ENCODE assay signal across 16 cellular contexts in genomic region chrX:44580466-44580865, GRCh38.
A peak's percentile ranks its signal among the peaks of the same experiment; 100 is the strongest.
DNase-seq lines count a peak whose midpoint lies in the region; ATAC-seq and TF ChIP-seq lines count a peak whose summit lies in the region.
"Had no signal": no experiment of that assay in that cellular context is flagged by ENCODE, and none has a peak within 500 bp of the region (broad histone marks: within the 10 kb centered on the region; RNA-seq: fewer than 3 reads in every experiment).

No MANE protein-coding gene starts in this region.

- no peak overlapping the region for H3K9ac ChIP-seq in adipocyte (ENCODE audit: low read length)

- no peak overlapping the region for H3K4me3 ChIP-seq in adipocyte (ENCODE audit: low read length)
- no peak overlapping the region for H3K4me3 ChIP-seq in fibroblast of pulmonary artery (replicated peaks; ENCODE audit: low read depth, low read length)
- H3K4me3 ChIP-seq: gastroesophageal sphincter, pancreas had no signal

- H3K27me3 ChIP-seq in adipocyte (replicated peaks; ENCODE audit: control insufficient read depth, insufficient read depth, low read length) = no peaks in the 10 kb centered on the region
- H3K27me3 ChIP-seq: gastroesophageal sphincter, pancreas had no signal

- H3K4me1 ChIP-seq in adipocyte (ENCODE audit: control insufficient read depth, insufficient read depth, low read length) = no peaks in the 10 kb centered on the region
- H3K4me1 ChIP-seq: gastroesophageal sphincter, pancreas had no signal

- H3K9me3 ChIP-seq in adipocyte (ENCODE audit: control insufficient read depth, low read length) = no peaks in the 10 kb centered on the region
- H3K9me3 ChIP-seq: gastroesophageal sphincter, pancreas had no signal

- DNase-seq in SIG-M5 treated with dmso at 0.1 percent for 504 hours (lab: John Stamatoyannopoulos, UW; ENCODE audit: unreplicated experiment) (peak; percentile 17), SIG-M5 (lab: John Stamatoyannopoulos, UW) (no peak), adipocyte (ENCODE audit: low read depth) (peak; percentile 69), fibroblast of pulmonary artery (ENCODE audit: low read depth) (peak; percentile 55), stromal cell of bone marrow (ENCODE audit: low read depth) (peak; percentile 2), NCI-H526 (lab: John Stamatoyannopoulos, UW) (no peak)
- DNase-seq: activated CD8-positive, alpha-beta memory T cell treated with anti-CD3 and anti-CD28 coated beads, Interleukin-2, amount 50 U/mL, for 48 hours; immature natural killer cell; NCI-H1092 treated with DMSO at 0.1 percent for 48 hours; pancreas; stimulated activated CD4-positive, alpha-beta T cell treated with anti-CD3 and anti-CD28 coated beads, Interleukin-12 subunit alpha, Interleukin-12 subunit beta, amount 100 ng/mL, for 4 hours; substantia nigra; T-helper 17 cell had no signal

- ATAC-seq in GM21619 (IDR thresholded peaks at IDR 0.05; ENCODE audit: unreplicated experiment) = no peak
- no peak for ATAC-seq in GM18519 (IDR thresholded peaks at IDR 0.05; ENCODE audit: low FRiP score, unreplicated experiment)
- ATAC-seq: gastroesophageal sphincter, pancreas, T-helper 17 cell had no signal

- no peaks in the 10 kb centered on the region for H3K36me3 ChIP-seq in adipocyte (ENCODE audit: control insufficient read depth, insufficient read depth, low read length, severe bottlenecking)
- H3K36me3 ChIP-seq: gastroesophageal sphincter, pancreas had no signal

- TF ChIP-seq CTCF in fibroblast of pulmonary artery (IDR thresholded peaks at IDR 0.05; ENCODE audit: low read length, missing control alignments) = no peak

Comparison
In these comparisons a context has a peak if more than half of its experiments do, and no peak if none do; other contexts are left out.
1. DNase-seq: peak in SIG-M5 treated with dmso at 0.1 percent for 504 hours (single experiment), adipocyte (single experiment), fibroblast of pulmonary artery (single experiment) and stromal cell of bone marrow (single experiment); none in SIG-M5 (single experiment) and NCI-H526 (0 of 2).